In the genomic region with DNA sequence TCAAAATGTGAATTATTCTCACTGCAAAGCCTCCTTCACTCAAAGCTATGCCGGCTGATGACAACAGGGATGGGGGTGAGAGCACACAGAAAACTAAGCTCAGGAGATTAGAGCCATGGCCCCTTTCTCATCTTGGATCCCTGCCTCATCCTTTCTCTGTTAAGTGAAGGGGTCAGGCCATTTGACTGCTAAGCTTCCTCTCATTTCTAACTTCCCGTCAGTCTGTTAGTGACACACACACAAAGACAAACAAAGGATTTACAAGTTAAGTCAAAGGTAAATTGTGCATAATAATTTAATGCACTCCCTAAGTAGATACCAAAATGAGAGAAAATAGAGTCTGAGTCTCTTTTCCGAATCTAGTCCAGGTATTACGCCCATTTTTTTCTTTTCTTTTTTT, we compare ENCODE assay signal across 9 cellular contexts. TPM values are rescaled to one million over a fixed set of nuclear protein-coding genes. Genes with fewer than 3 reads are reported as not detected.
DNase-seq lines count a peak whose midpoint lies in the region; ATAC-seq and TF ChIP-seq lines count a peak whose summit lies in the region.
"Had no signal": no experiment of that assay in that cellular context is flagged by ENCODE, and none has a peak within 500 bp of the region (broad histone marks: within the 10 kb centered on the region; RNA-seq: fewer than 3 reads in every experiment).

No MANE protein-coding gene starts in this region.

- TF ChIP-seq CTCF in GM06990 (IDR thresholded peaks at IDR 0.05; ENCODE audit: insufficient read depth, low read length, poor library complexity, severe bottlenecking) (no peak), epithelial cell of esophagus (IDR thresholded peaks at IDR 0.05; ENCODE audit: insufficient read depth, low read depth, low read length, missing control alignments) (no peak), prostate gland (IDR thresholded peaks at IDR 0.05) (no peak)

- H3K27ac ChIP-seq in prostate gland, result peak overlapping the region; percentile 85 to 87

- H3K36me3 ChIP-seq in GM06990 (ENCODE audit: control insufficient read depth, insufficient read depth, low read length), result peaks cover 3% of the 10 kb centered on the region
- H3K36me3 ChIP-seq in prostate gland, result no peaks in the 10 kb centered on the region

- H3K27me3 ChIP-seq in GM06990 (replicated peaks; ENCODE audit: control insufficient read depth, insufficient read depth, low read length), result no peaks in the 10 kb centered on the region
- H3K27me3 ChIP-seq in prostate gland (replicated peaks; ENCODE audit: insufficient read depth), result no peaks in the 10 kb centered on the region

- no peaks in the 10 kb centered on the region for H3K4me1 ChIP-seq in prostate gland (replicated peaks)

- H3K9me3 ChIP-seq in prostate gland, result no peaks in the 10 kb centered on the region

- intact Hi-C loops in prostate gland (cut with DNase I), result no loop called here

- no peak for DNase-seq in GM06990 (ENCODE audit: extremely low read depth, insufficient read length)
- peak; percentile 35 for DNase-seq in RKO (ENCODE audit: low spot score)
- DNase-seq in epithelial cell of esophagus (ENCODE audit: low read depth), result no peak
- no peak for DNase-seq in prostate gland (ENCODE audit: low spot score)
- DNase-seq in islet precursor cell, result no peak
- DNase-seq in stimulated activated CD4-positive, alpha-beta T cell treated with anti-CD3 and anti-CD28 coated beads, Interleukin-15, amount 100 ng/mL, for 24 hours, result no peak
- DNase-seq in stimulated activated CD4-positive, alpha-beta T cell treated with anti-CD3 and anti-CD28 coated beads, Interleukin-2, amount 100 ng/mL, for 24 hours, result no peak
- DNase-seq: NCI-H2171 treated with DMSO at 0.1 percent for 48 hours had no signal

- H3K4me3 ChIP-seq in GM06990 (replicated peaks; ENCODE audit: low read depth, low read length) (peak overlapping the region; percentile 84), epithelial cell of esophagus (ENCODE audit: low read length) (peak overlapping the region; percentile 68), prostate gland (peak overlapping the region; percentile 57 to 60)

- WGBS in prostate gland, result 71% methylated on average over 4 of the region's 4 CpGs

- ATAC-seq in HG02852 (IDR thresholded peaks at IDR 0.05; ENCODE audit: unreplicated experiment), result no peak

- no peak for TF ChIP-seq POLR2A in prostate gland (IDR thresholded peaks at IDR 0.05)

RNA-seq across cellular contexts. Expression of a gene that starts 1.2 kb away (rescaled TPM):
- total RNA-seq in prostate gland, result 10 to 100 TPM; 23.0 to 43.3 TPM

RNA-seq across cellular contexts. Expression of a gene that starts 8.7 kb away (rescaled TPM):
- total RNA-seq in prostate gland, result 10 to 100 TPM; 42.2 to 91.6 TPM

RNA-seq across cellular contexts. Expression of a gene that starts 10.0 kb away (rescaled TPM):
- 100 to 1,000 TPM in 1 of 2 donors, 10 to 100 TPM in 1; 78.0 to 120 TPM for total RNA-seq in prostate gland
